Comparison of ENCODE assay signal across 12 cellular contexts in genomic region chrX:40663880-40664630, GRCh38. TPM values are rescaled to one million over a fixed set of nuclear protein-coding genes. Genes with fewer than 3 reads are reported as not detected.
A peak's percentile ranks its signal among the peaks of the same experiment; 100 is the strongest.
DNase-seq lines count a peak whose midpoint lies in the region; ATAC-seq and TF ChIP-seq lines count a peak whose summit lies in the region.
"Had no signal": no experiment of that assay in that cellular context is flagged by ENCODE, and none has a peak within 500 bp of the region (broad histone marks: within the 10 kb centered on the region; RNA-seq: fewer than 3 reads in every experiment).

No MANE protein-coding gene starts in this region.

- peak overlapping the region; percentile 6 to 54 (median 23) for H3K27ac ChIP-seq in gastrocnemius medialis
- H3K27ac ChIP-seq: 22Rv1 had no signal

- no peaks in the 10 kb centered on the region for H3K9me3 Mint-ChIP-seq in activated T-helper 1 cell treated with anti-CD3 and anti-CD28 coated beads, Interleukin-12 subunit alpha, Interleukin-12 subunit beta, Interleukin-2, Interleukin-4 antibody, amounts not matched to agents 30 ng/mL and 10 ng/mL and 1 ng/mL, durations not matched to agents 14 hours and 24 hours and 36 hours

- H3K36me3 ChIP-seq in gastrocnemius medialis, result peaks cover 0 to 41% of the 10 kb centered on the region in 2 donors

- H3K4me3 ChIP-seq in fibroblast of villous mesenchyme (ENCODE audit: low read depth, low read length), result no peak overlapping the region
- no peak overlapping the region for H3K4me3 ChIP-seq in gastrocnemius medialis

- no peaks in the 10 kb centered on the region for H3K9me3 ChIP-seq in gastrocnemius medialis

- peaks cover 0 to under 1% (median 0%) of the 10 kb centered on the region in 3 donors for H3K27me3 ChIP-seq in gastrocnemius medialis

- peaks cover 26% of the 10 kb centered on the region for H3K36me3 Mint-ChIP-seq in activated T-helper 1 cell treated with anti-CD3 and anti-CD28 coated beads, Interleukin-12 subunit alpha, Interleukin-12 subunit beta, Interleukin-2, Interleukin-4 antibody, amounts not matched to agents 30 ng/mL and 10 ng/mL and 1 ng/mL, durations not matched to agents 14 hours and 24 hours and 36 hours (ENCODE audit: low read depth)

- H3K4me3 Mint-ChIP-seq in activated T-helper 1 cell treated with anti-CD3 and anti-CD28 coated beads, Interleukin-12 subunit alpha, Interleukin-12 subunit beta, Interleukin-2, Interleukin-4 antibody, amounts not matched to agents 30 ng/mL and 10 ng/mL and 1 ng/mL, durations not matched to agents 14 hours and 24 hours and 36 hours, result no peak overlapping the region

- TF ChIP-seq CTCF in fibroblast of villous mesenchyme (IDR thresholded peaks at IDR 0.05; ENCODE audit: insufficient read depth, low read depth, low read length) (peak; percentile 47), gastrocnemius medialis (IDR thresholded peaks at IDR 0.05 in 4 of 5, conservative IDR thresholded peaks at IDR 0.05 in 1 of 5) (peak in 4 of 5 experiments; percentile 22 to 62 (median 32))

- in situ Hi-C loops in gastrocnemius medialis (cut with MboI; ENCODE audit: low sequenced_read_pairs in 4 of 4), result loop anchor here in 2 of 4 donors (10.0 to 25.0 kb wide), 2 partner anchors 131 to 448 kb away; no protein-coding TSS in a partner anchor

- peak in 1 of 2 donors; percentile 69 for ATAC-seq in gastrocnemius medialis

- H3K27ac Mint-ChIP-seq in activated T-helper 1 cell treated with anti-CD3 and anti-CD28 coated beads, Interleukin-12 subunit alpha, Interleukin-12 subunit beta, Interleukin-2, Interleukin-4 antibody, amounts not matched to agents 30 ng/mL and 10 ng/mL and 1 ng/mL, durations not matched to agents 14 hours and 24 hours and 36 hours, result no peak overlapping the region

- no peaks in the 10 kb centered on the region for H3K4me1 ChIP-seq in gastrocnemius medialis

- DNase-seq in DMS 273 (lab: John Stamatoyannopoulos, UW; ENCODE audit: unreplicated experiment), result peak; percentile 13
- DNase-seq in DMS 273 treated with DMSO at 0.1 percent for 48 hours (lab: John Stamatoyannopoulos, UW), result no peak
- peak; percentile 10 for DNase-seq in UCSD-AML1 (lab: John Stamatoyannopoulos, UW; ENCODE audit: unreplicated experiment)
- peak; percentile 47 for DNase-seq in fibroblast of villous mesenchyme (ENCODE audit: low read depth)
- DNase-seq in gastrocnemius medialis, result peak in 1 of 2 donors; percentile 24
- DNase-seq in NCI-H1436 (lab: John Stamatoyannopoulos, UW), result no peak
- no peak for DNase-seq in NCI-H2171 (lab: John Stamatoyannopoulos, UW)
- DNase-seq in activated T-helper 1 cell treated with anti-CD3 and anti-CD28 coated beads, Interleukin-12 subunit alpha, Interleukin-12 subunit beta, Interleukin-2, Interleukin-4 antibody, amounts not matched to agents 30 ng/mL and 10 ng/mL and 1 ng/mL, durations not matched to agents 14 hours and 24 hours and 36 hours (ENCODE audit: low spot score), result no peak
- DNase-seq: activated naive CD4-positive, alpha-beta T cell treated with Interleukin-2 at 50 U/mL for 16 hours; NCI-H2029 had no signal

- intact Hi-C loops in gastrocnemius medialis (cut with DNase I; ENCODE audit: low total_unique reads), result no loop called here
- intact Hi-C loops in activated T-helper 1 cell treated with anti-CD3 and anti-CD28 coated beads, Interleukin-12 subunit alpha, Interleukin-12 subunit beta, Interleukin-2, Interleukin-4 antibody, amounts not matched to agents 30 ng/mL and 10 ng/mL and 1 ng/mL, durations not matched to agents 14 hours and 24 hours and 36 hours (cut with micrococcal nuclease), result no loop called here

- H3K27me3 Mint-ChIP-seq in activated T-helper 1 cell treated with anti-CD3 and anti-CD28 coated beads, Interleukin-12 subunit alpha, Interleukin-12 subunit beta, Interleukin-2, Interleukin-4 antibody, amounts not matched to agents 30 ng/mL and 10 ng/mL and 1 ng/mL, durations not matched to agents 14 hours and 24 hours and 36 hours (ENCODE audit: insufficient read depth), result no peaks in the 10 kb centered on the region

- no peaks in the 10 kb centered on the region for H3K4me1 Mint-ChIP-seq in activated T-helper 1 cell treated with anti-CD3 and anti-CD28 coated beads, Interleukin-12 subunit alpha, Interleukin-12 subunit beta, Interleukin-2, Interleukin-4 antibody, amounts not matched to agents 30 ng/mL and 10 ng/mL and 1 ng/mL, durations not matched to agents 14 hours and 24 hours and 36 hours (ENCODE audit: low read depth)

- no peak for TF ChIP-seq POLR2A in gastrocnemius medialis (IDR thresholded peaks at IDR 0.05)

RNA-seq across cellular contexts. Expression of gene CXorf38, which starts 16.7 kb away (rescaled TPM):
- 13.2 and 19.9 TPM in 2 replicates for total RNA-seq in fibroblast of villous mesenchyme
- 1 to 10 TPM; 4.1 to 8.7 (median 5.8) TPM for total RNA-seq in gastrocnemius medialis
- 15.7 and 16.9 TPM in 2 replicates for total RNA-seq in activated T-helper 1 cell treated with anti-CD3 and anti-CD28 coated beads, Interleukin-12 subunit alpha, Interleukin-12 subunit beta, Interleukin-2, Interleukin-4 antibody, amounts not matched to agents 30 ng/mL and 10 ng/mL and 1 ng/mL, durations not matched to agents 14 hours and 24 hours and 36 hours

RNA-seq across cellular contexts. Expression of gene MPC1L, which starts 40.8 kb away (rescaled TPM):
- total RNA-seq in fibroblast of villous mesenchyme (not detected in 2 replicates), gastrocnemius medialis (not detected)
- not detected in 2 replicates for total RNA-seq in activated T-helper 1 cell treated with anti-CD3 and anti-CD28 coated beads, Interleukin-12 subunit alpha, Interleukin-12 subunit beta, Interleukin-2, Interleukin-4 antibody, amounts not matched to agents 30 ng/mL and 10 ng/mL and 1 ng/mL, durations not matched to agents 14 hours and 24 hours and 36 hours
- total RNA-seq: T-helper 1 cell treated with Interleukin-12 subunit alpha and Interleukin-12 subunit beta and Interleukin-4 antibody, amounts not matched to agents 30 ng/mL and 1 ng/mL, for 36 hours had no signal

Comparison
In these comparisons a context has a peak if more than half of its experiments do, and no peak if none do; other contexts are left out.
1. DNase-seq: peak in DMS 273 (single experiment), UCSD-AML1 (single experiment) and fibroblast of villous mesenchyme (single experiment); none in DMS 273 treated with DMSO at 0.1 percent for 48 hours (single experiment), NCI-H1436 (single experiment), NCI-H2171 (single experiment) and activated T-helper 1 cell treated with anti-CD3 and anti-CD28 coated beads, Interleukin-12 subunit alpha, Interleukin-12 subunit beta, Interleukin-2, Interleukin-4 antibody, amounts not matched to agents 30 ng/mL and 10 ng/mL and 1 ng/mL, durations not matched to agents 14 hours and 24 hours and 36 hours (single experiment).